ENCODE assay signal across 15 cellular contexts in genomic region chr3:56826831-56827722, GRCh38. TPM values are rescaled to one million over a fixed set of nuclear protein-coding genes. Genes with fewer than 3 reads are reported as not detected.
DNase-seq lines count a peak whose midpoint lies in the region; ATAC-seq, FAIRE-seq and TF ChIP-seq lines count a peak whose summit lies in the region.
"Had no signal": no experiment of that assay in that cellular context is flagged by ENCODE, and none has a peak within 500 bp of the region (broad histone marks: within the 10 kb centered on the region; RNA-seq: fewer than 3 reads in every experiment).

No MANE protein-coding gene starts in this region.

- no peaks in the 10 kb centered on the region for H3K79me2 ChIP-seq in GM12878 (ENCODE audit: control insufficient read depth, insufficient read depth, low read length)

- RAD21 ChIA-PET in GM12878 (lab: Charles Lee; ENCODE audit: unreplicated experiment): interaction anchor here (0.6 to 3.7 kb wide), 5 partner anchors 14 to 161 kb away, joined by 3 to 13 read pairs (median 3); no protein-coding TSS in a partner anchor

- no peak for TF ChIP-seq EP300 in GM12878 (IDR thresholded peaks at IDR 0.05; ENCODE audit: borderline replicate concordance in 1 of 2, control insufficient read depth in 1 of 2, low read depth in 2 of 2, low read length in 2 of 2)

- intact Hi-C loops in MCF 10A (cut with micrococcal nuclease): no loop called here
- intact Hi-C loops in breast epithelium (cut with DNase I; ENCODE audit: low total_unique reads): no loop called here
- intact Hi-C loops in GM12878 (cut with micrococcal nuclease; ENCODE audit: unreplicated experiment): no loop called here

- H3K36me3 Mint-ChIP-seq in MCF 10A (ENCODE audit: insufficient read depth, unreplicated experiment): no peaks in the 10 kb centered on the region
- H3K36me3 Mint-ChIP-seq in stimulated activated effector memory CD8-positive, alpha-beta T cell treated with anti-CD3 and anti-CD28 coated beads, Interleukin-12 subunit alpha, Interleukin-12 subunit beta, amount 100 ng/mL, for 72 hours: no peaks in the 10 kb centered on the region

- WGBS in GM12878 (ENCODE audit: insufficient coverage, insufficient replicate concordance, low lambda C conversion rate, missing lambda C conversion rate): 40% methylated on average over 5 of the region's 5 CpGs

- no peak overlapping the region for H3K4me3 ChIP-seq in breast epithelium
- no peak overlapping the region for H3K4me3 ChIP-seq in GM12878

- no peak for TF ChIP-seq RAD21 in GM12878 (IDR thresholded peaks at IDR 0.05; ENCODE audit: insufficient read depth, low read depth, low read length)

- no peak overlapping the region for H2AFZ ChIP-seq in GM12878 (ENCODE audit: control insufficient read depth, low read depth, low read length)

- peak; percentile 63 for DNase-seq in MCF 10A (ENCODE audit: unreplicated experiment)
- DNase-seq in breast epithelium (ENCODE audit: low spot score in 2 of 2): no peak
- DNase-seq in NOMO-1 treated with dmso at 0.1 percent for 144 hours (lab: John Stamatoyannopoulos, UW; ENCODE audit: unreplicated experiment): peak; percentile 10
- DNase-seq in GM12878 (ENCODE audit: low read depth, low spot score): no peak
- no peak for DNase-seq in stimulated activated effector memory CD8-positive, alpha-beta T cell treated with anti-CD3 and anti-CD28 coated beads, Interleukin-12 subunit alpha, Interleukin-12 subunit beta, amount 100 ng/mL, for 72 hours (ENCODE audit: low spot score in 2 of 2)
- no peak for DNase-seq in stimulated activated CD8-positive, alpha-beta memory T cell treated with anti-CD3 and anti-CD28 coated beads, Interleukin-4, amount 100 ng/mL, for 48 hours
- DNase-seq: activated naive CD4-positive, alpha-beta T cell treated with anti-CD3 and anti-CD28 coated beads, Interleukin-2, amount 10 ng/mL, durations not matched to agents 7 days and 5 days; NCI-H1436 treated with DMSO at 0.1 percent for 48 hours; NCI-H510A treated with DMSO at 0.1 percent for 48 hours had no signal

- no peaks in the 10 kb centered on the region for H3K9me3 Mint-ChIP-seq in MCF 10A (ENCODE audit: unreplicated experiment)
- no peaks in the 10 kb centered on the region for H3K9me3 Mint-ChIP-seq in stimulated activated effector memory CD8-positive, alpha-beta T cell treated with anti-CD3 and anti-CD28 coated beads, Interleukin-12 subunit alpha, Interleukin-12 subunit beta, amount 100 ng/mL, for 72 hours
- H3K9me3 Mint-ChIP-seq: activated naive CD4-positive, alpha-beta T cell treated with anti-CD3 and anti-CD28 coated beads, Interleukin-2, amount 10 ng/mL, durations not matched to agents 7 days and 5 days had no signal

- H4K20me1 ChIP-seq in GM12878 (ENCODE audit: control insufficient read depth, insufficient read depth): no peaks in the 10 kb centered on the region

- POLR2A ChIA-PET in MCF 10A (lab: Yijun Ruan, JAX) (no interaction called here), GM12878 (lab: Charles Lee) (interaction anchor here (0.8 to 1.1 kb wide), 2 partner anchors 25 to 161 kb away, joined by 4 read pairs; partner anchors contain the start of gene ARHGEF3)

- H3K27ac ChIP-seq in breast epithelium (no peak overlapping the region), GM12878 (ENCODE audit: control insufficient read depth, insufficient read depth) (no peak overlapping the region)

- no peak for ATAC-seq in GM12878
- ATAC-seq in stimulated activated effector memory CD8-positive, alpha-beta T cell treated with anti-CD3 and anti-CD28 coated beads, Interleukin-12 subunit alpha, Interleukin-12 subunit beta, amount 100 ng/mL, for 72 hours: peak; percentile 48
- no peak for ATAC-seq in GM21529 (IDR thresholded peaks at IDR 0.05; ENCODE audit: unreplicated experiment)
- ATAC-seq in GM18502 (IDR thresholded peaks at IDR 0.05; ENCODE audit: poor library complexity, unreplicated experiment): no peak
- ATAC-seq: Right ventricle myocardium inferior had no signal

- TF ChIP-seq CTCF in MCF 10A (IDR thresholded peaks at IDR 0.05; ENCODE audit: unreplicated experiment): no peak
- TF ChIP-seq CTCF in breast epithelium (IDR thresholded peaks at IDR 0.05): no peak
- no peak for TF ChIP-seq CTCF in GM12878 (IDR thresholded peaks at IDR 0.05 in 2 of 3, conservative IDR thresholded peaks at IDR 0.05 in 1 of 3; ENCODE audit: control insufficient read depth in 2 of 3, extremely low read depth in 1 of 3, insufficient read depth in 1 of 3, low read depth in 3 of 3, low read length in 3 of 3)

- H3K36me3 ChIP-seq in breast epithelium: no peaks in the 10 kb centered on the region
- no peaks in the 10 kb centered on the region for H3K36me3 ChIP-seq in GM12878 (ENCODE audit: control insufficient read depth in 2 of 2, insufficient read depth in 2 of 2, low read length in 1 of 2)

- no peak for TF ChIP-seq POLR2A in breast epithelium (IDR thresholded peaks at IDR 0.05)
- no peak for TF ChIP-seq POLR2A in GM12878 (IDR thresholded peaks at IDR 0.05; ENCODE audit: low read depth, low read length)

- H3K27ac Mint-ChIP-seq in MCF 10A (ENCODE audit: low read depth, unreplicated experiment): no peak overlapping the region
- no peak overlapping the region for H3K27ac Mint-ChIP-seq in stimulated activated effector memory CD8-positive, alpha-beta T cell treated with anti-CD3 and anti-CD28 coated beads, Interleukin-12 subunit alpha, Interleukin-12 subunit beta, amount 100 ng/mL, for 72 hours
- H3K27ac Mint-ChIP-seq: activated naive CD4-positive, alpha-beta T cell treated with anti-CD3 and anti-CD28 coated beads, Interleukin-2, amount 10 ng/mL, durations not matched to agents 7 days and 5 days; progenitor cell of endocrine pancreas had no signal

- BruUV-seq in MCF 10A (replicated peaks; lab: Mats Ljungman, UMichigan) (no TSS peak), GM12878 (replicated peaks; lab: Mats Ljungman, UMichigan) (no TSS peak)

- SMC1A ChIA-PET in GM12878 (lab: Charles Lee; ENCODE audit: uncharacterized antibody, unreplicated experiment): interaction anchor here (0.7 to 4.2 kb wide), 9 partner anchors 9 to 162 kb away, joined by 3 to 40 read pairs (median 7); partner anchors contain the start of gene ARHGEF3

- H3K4me1 ChIP-seq in breast epithelium: no peaks in the 10 kb centered on the region
- peaks cover 6% of the 10 kb centered on the region for H3K4me1 ChIP-seq in GM12878 (ENCODE audit: control insufficient read depth, insufficient read depth, low read length)

- no peak overlapping the region for H3K9ac ChIP-seq in GM12878 (ENCODE audit: control insufficient read depth, insufficient read depth, low read length)

- CTCF ChIA-PET in MCF 10A (lab: Yijun Ruan, JAX): interaction anchor here (0.6 to 2.2 kb wide), 2 partner anchors 12 to 25 kb away, joined by 4 to 8 read pairs; partner anchors contain the start of gene ARHGEF3
- CTCF ChIA-PET in GM12878 (lab: Yijun Ruan, JAX): interaction anchor here (1.0 to 5.1 kb wide), 10 partner anchors 8 to 163 kb away, joined by 3 to 28 read pairs (median 4); no protein-coding TSS in a partner anchor

- no peak overlapping the region for H3K4me2 ChIP-seq in GM12878 (ENCODE audit: control insufficient read depth, insufficient read depth)

- no peak for FAIRE-seq in GM12878 (lab: Jason Lieb, UNC)
- FAIRE-seq: D721Med, endometrium had no signal

- H3K27me3 Mint-ChIP-seq in MCF 10A (ENCODE audit: insufficient read depth, unreplicated experiment): no peaks in the 10 kb centered on the region
- H3K27me3 Mint-ChIP-seq: activated naive CD4-positive, alpha-beta T cell treated with anti-CD3 and anti-CD28 coated beads, Interleukin-2, amount 10 ng/mL, durations not matched to agents 7 days and 5 days; progenitor cell of endocrine pancreas had no signal

- H3K27me3 ChIP-seq in breast epithelium (no peaks in the 10 kb centered on the region), GM12878 (replicated peaks in 1 of 2; ENCODE audit: control insufficient read depth in 2 of 2, insufficient read depth in 2 of 2, low read length in 1 of 2) (no peaks in the 10 kb centered on the region)

- H3K4me1 Mint-ChIP-seq in MCF 10A (ENCODE audit: insufficient read depth, unreplicated experiment): peaks cover 4% of the 10 kb centered on the region
- peaks cover 40% of the 10 kb centered on the region for H3K4me1 Mint-ChIP-seq in stimulated activated effector memory CD8-positive, alpha-beta T cell treated with anti-CD3 and anti-CD28 coated beads, Interleukin-12 subunit alpha, Interleukin-12 subunit beta, amount 100 ng/mL, for 72 hours

- in situ Hi-C loops in GM12878 (cut with MboI): no loop called here

- H3K9me3 ChIP-seq in breast epithelium (no peaks in the 10 kb centered on the region), GM12878 (replicated peaks; ENCODE audit: control insufficient read depth, insufficient read depth, low read length) (no peaks in the 10 kb centered on the region)

- no peak overlapping the region for H3K4me3 Mint-ChIP-seq in MCF 10A (ENCODE audit: unreplicated experiment)
- H3K4me3 Mint-ChIP-seq in stimulated activated effector memory CD8-positive, alpha-beta T cell treated with anti-CD3 and anti-CD28 coated beads, Interleukin-12 subunit alpha, Interleukin-12 subunit beta, amount 100 ng/mL, for 72 hours: no peak overlapping the region
- H3K4me3 Mint-ChIP-seq: activated naive CD4-positive, alpha-beta T cell treated with anti-CD3 and anti-CD28 coated beads, Interleukin-2, amount 10 ng/mL, durations not matched to agents 7 days and 5 days had no signal

TF ChIP-seq in GM12878, 131 proteins besides CTCF, POLR2A, EP300 and RAD21:
- TF ChIP-seq JUNB (IDR thresholded peaks at IDR 0.05) (peak; percentile 58), BHLHE40 (IDR thresholded peaks at IDR 0.05; ENCODE audit: borderline replicate concordance in 1 of 2, low read depth in 2 of 2, low read length in 1 of 2) (no peak), GABPA (IDR thresholded peaks at IDR 0.05; ENCODE audit: low read depth) (no peak)

RNA-seq across cellular contexts. Expression of gene ARHGEF3, which starts 25.3 kb away (rescaled TPM):
- total RNA-seq in MCF 10A (2022): 10.6 and 13.1 TPM in 2 replicates
- 10 to 100 TPM; 11.0 to 45.4 (median 25.2) TPM for total RNA-seq in breast epithelium
- 48.9 and 50.4 TPM in 2 replicates for total RNA-seq in GM12878 (2013; cell fraction: nucleolus; rRNA removed)
- total RNA-seq in GM12878 (2014; rRNA removed): 39.9 and 42.2 TPM in 2 replicates
- total RNA-seq in GM12878 (2014; rRNA removed; fragmentation: Illumina TruSeq; extraction: Trizol): 59.3 and 61.0 TPM in 2 replicates
- total RNA-seq in GM12878 (2021): 69.5 and 70.6 TPM in 2 replicates
- 6.4 TPM for polyA plus RNA-seq in GM12878 (2011; ENCODE audit: low read depth)
- polyA plus RNA-seq in GM12878 (2011; rRNA removed): 49.8 and 53.2 TPM in 2 replicates
- 51.8 and 54.6 TPM in 2 replicates for polyA plus RNA-seq in GM12878 (2011; cell fraction: cytosol; rRNA removed)
- polyA plus RNA-seq in GM12878 (2011; cell fraction: nucleus; rRNA removed): 34.9 and 46.0 TPM in 2 replicates
- polyA plus RNA-seq in GM12878 (2012): 7.9 and 9.1 TPM in 2 replicates
- 78.7 and 82.6 TPM in 2 replicates for polyA plus RNA-seq in GM12878 (2014; fragmentation: Illumina TruSeq; extraction: Trizol)
- 10 to 100 TPM; 21.8 to 31.1 TPM for polyA plus RNA-seq in GM12878 (2014; fragmentation: Nextera tagmentation; extraction: Ambion mirVana)
- 45.2 and 45.4 TPM in 2 replicates for polyA plus RNA-seq in GM12878 (2014; rRNA removed)
- polyA plus RNA-seq in GM12878 (2016; fragmentation: Nextera tagmentation; extraction: Ambion mirVana): 10 to 100 TPM; 68.9 to 74.5 TPM
- 70.3 and 91.3 TPM in 2 replicates for polyA minus RNA-seq in GM12878 (2011; rRNA and poly(A)+ RNA removed)
- polyA minus RNA-seq in GM12878 (2011; cell fraction: cytosol; rRNA and poly(A)+ RNA removed): 25.4 and 31.2 TPM in 2 replicates
- 20.1 and 37.3 TPM in 2 replicates for polyA minus RNA-seq in GM12878 (2011; cell fraction: nucleus; rRNA and poly(A)+ RNA removed)

Comparison
In these comparisons a context has a peak if more than half of its experiments do, and no peak if none do; other contexts are left out.
1. DNase-seq: peak in MCF 10A (single experiment) and NOMO-1 treated with dmso at 0.1 percent for 144 hours (single experiment); none in breast epithelium (0 of 2), GM12878 (single experiment), stimulated activated effector memory CD8-positive, alpha-beta T cell treated with anti-CD3 and anti-CD28 coated beads, Interleukin-12 subunit alpha, Interleukin-12 subunit beta, amount 100 ng/mL, for 72 hours (0 of 2) and stimulated activated CD8-positive, alpha-beta memory T cell treated with anti-CD3 and anti-CD28 coated beads, Interleukin-4, amount 100 ng/mL, for 48 hours (single experiment).